In the genomic region with DNA sequence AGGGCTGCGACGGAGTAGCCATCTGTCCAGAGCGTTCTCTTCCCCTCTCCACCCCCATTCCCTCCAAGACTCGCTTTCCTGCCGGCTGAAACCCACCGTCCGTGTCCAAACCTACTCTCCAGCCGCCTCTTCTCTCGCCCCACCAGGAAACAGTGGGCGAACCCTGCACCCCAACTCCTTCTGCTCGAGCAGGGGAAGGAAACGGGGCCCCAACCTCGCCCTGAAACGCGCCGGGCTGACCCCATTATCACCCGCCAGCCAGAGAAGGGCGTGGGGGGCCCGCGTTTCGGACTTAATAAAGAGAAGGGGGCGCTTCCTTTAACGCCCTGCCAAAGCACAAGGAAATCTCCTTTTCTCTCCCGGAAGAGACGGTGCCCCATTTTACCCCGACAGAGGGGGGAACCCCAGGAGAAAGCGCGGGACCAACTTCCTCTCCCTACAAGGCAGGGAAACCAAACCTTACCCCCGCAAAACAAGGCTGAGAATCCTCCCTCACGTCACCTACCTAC, we compare ENCODE assay signal across 8 cellular contexts. TPM values are rescaled to one million over a fixed set of nuclear protein-coding genes. Genes with fewer than 3 reads are reported as not detected.
DNase-seq lines count a peak whose midpoint lies in the region; ATAC-seq and TF ChIP-seq lines count a peak whose summit lies in the region.

No MANE protein-coding gene starts in this region.

- in situ Hi-C loops in gastrocnemius medialis (cut with MboI; ENCODE audit: low sequenced_read_pairs in 4 of 4) = loop anchor here in 1 of 4 donors (10.0 kb wide), 1 partner anchor 256 kb away; the partner anchor contains the start of gene AP2S1

- H3K4me1 ChIP-seq in DOHH2 (ENCODE audit: control insufficient read depth, low read length) (peaks cover 49% of the 10 kb centered on the region), heart right ventricle (peaks cover 5 to 58% (median 49%) of the 10 kb centered on the region in 9 donors), gastrocnemius medialis (peaks cover 48 to 49% of the 10 kb centered on the region in 2 donors)

- TF ChIP-seq CTCF in DOHH2 (IDR thresholded peaks at IDR 0.05; ENCODE audit: low read depth, low read length, poor library complexity, severe bottlenecking) (no peak), heart right ventricle (IDR thresholded peaks at IDR 0.05) (no peak), gastrocnemius medialis (IDR thresholded peaks at IDR 0.05 in 4 of 5, conservative IDR thresholded peaks at IDR 0.05 in 1 of 5) (no peak)

- WGBS in heart right ventricle, 2 donors = 0 to 1% methylated on average over 30 of the region's 30 CpGs

- H3K4me3 ChIP-seq in DOHH2 (ENCODE audit: low read length) = peak overlapping the region; percentile 80
- H3K4me3 ChIP-seq in heart right ventricle = peak overlapping the region; percentile 77 to 97 (median 82)
- H3K4me3 ChIP-seq in gastrocnemius medialis = peak overlapping the region; percentile 87 to 100 (median 98)

- H3K27me3 ChIP-seq in DOHH2 (ENCODE audit: control insufficient read depth, low read length) (no peaks in the 10 kb centered on the region), heart right ventricle (no peaks in the 10 kb centered on the region), gastrocnemius medialis (no peaks in the 10 kb centered on the region)

- no peaks in the 10 kb centered on the region for H3K9me3 ChIP-seq in DOHH2 (ENCODE audit: control insufficient read depth, insufficient read depth, low read length)
- H3K9me3 ChIP-seq in heart right ventricle = no peaks in the 10 kb centered on the region
- H3K9me3 ChIP-seq in gastrocnemius medialis = no peaks in the 10 kb centered on the region

- peak overlapping the region; percentile 86 for H3K27ac ChIP-seq in DOHH2 (ENCODE audit: low read depth, low read length)
- peak overlapping the region; percentile 99 to 100 (median 100) for H3K27ac ChIP-seq in heart right ventricle
- peak overlapping the region; percentile 96 to 100 (median 99) for H3K27ac ChIP-seq in gastrocnemius medialis

- ATAC-seq in heart right ventricle (no peak), gastrocnemius medialis (no peak), HG02973 (IDR thresholded peaks at IDR 0.05; ENCODE audit: unreplicated experiment) (no peak), GM19452 (IDR thresholded peaks at IDR 0.05; ENCODE audit: unreplicated experiment) (no peak)

- H3K4me2 ChIP-seq in DOHH2 (ENCODE audit: low read length) = peak overlapping the region; percentile 96

- intact Hi-C loops in heart right ventricle (cut with DNase I) (loop anchor here in 6 of 10 donors (5.0 to 10.0 kb wide), 4 partner anchors 64 to 259 kb away; partner anchors contain the start of genes AP2S1 (in 5 of the 6) and TMEM160 (in 1 of the 6)), gastrocnemius medialis (cut with DNase I; ENCODE audit: low total_unique reads) (loop anchor here (5.0 kb wide), 2 partner anchors 1524 to 1961 kb away; partner anchors contain the start of gene KCNA7)

- peaks cover 42% of the 10 kb centered on the region for H3F3A ChIP-seq in DOHH2 (ENCODE audit: control insufficient read depth, insufficient read depth)

- H3K36me3 ChIP-seq in DOHH2 (ENCODE audit: control insufficient read depth, low read length) (peaks cover 62% of the 10 kb centered on the region), heart right ventricle (peaks cover 0 to 11% (median 0%) of the 10 kb centered on the region in 9 donors), gastrocnemius medialis (no peaks in the 10 kb centered on the region)

- H4K20me1 ChIP-seq in DOHH2 (ENCODE audit: control insufficient read depth, insufficient read depth, low read depth, low read length) = peaks cover 3% of the 10 kb centered on the region; the same call in 1 of the 2 replicates

- no peak for TF ChIP-seq POLR2A in gastrocnemius medialis (IDR thresholded peaks at IDR 0.05)

- DNase-seq in NOMO-1 treated with DMSO at 0.1 percent for 48 hours (lab: John Stamatoyannopoulos, UW; ENCODE audit: unreplicated experiment) = peak; percentile 42
- DNase-seq in activated naive CD4-positive, alpha-beta T cell treated with Interleukin-2 at 50 U/mL for 16 hours = peak; percentile 58
- DNase-seq in heart right ventricle = peak; percentile 29 to 34
- DNase-seq in gastrocnemius medialis = no peak
- DNase-seq in hepatic stellate cell (ENCODE audit: low spot score) = no peak

- H3K79me2 ChIP-seq in DOHH2 (ENCODE audit: control insufficient read depth, low read length) = peaks cover 67% of the 10 kb centered on the region

- H3K9me2 ChIP-seq in DOHH2 (replicated peaks; ENCODE audit: control insufficient read depth, low read length) = no peaks in the 10 kb centered on the region

RNA-seq across cellular contexts. Expression of gene ZC3H4, which starts 2.4 kb away (rescaled TPM):
- 10 to 100 TPM; 19.5 to 32.8 (median 26.1) TPM for total RNA-seq in heart right ventricle
- polyA plus RNA-seq in heart right ventricle = 10 to 100 TPM in 1 of 2 donors, 1 to 10 TPM in 1; 4.5 to 13.8 TPM
- total RNA-seq in gastrocnemius medialis = 10 to 100 TPM; 16.2 to 31.7 (median 22.8) TPM

RNA-seq across cellular contexts. Expression of gene SAE1, which starts 19.5 kb away (rescaled TPM):
- total RNA-seq in heart right ventricle (10 to 100 TPM; 32.5 to 53.3 (median 45.5) TPM), gastrocnemius medialis (10 to 100 TPM; 29.7 to 74.6 (median 46.4) TPM)
- polyA plus RNA-seq in heart right ventricle = 10 to 100 TPM; 11.9 to 60.2 TPM

Comparison
In these comparisons a context has a peak if more than half of its experiments do, and no peak if none do; other contexts are left out.
1. DNase-seq: peak in NOMO-1 treated with DMSO at 0.1 percent for 48 hours (single experiment), activated naive CD4-positive, alpha-beta T cell treated with Interleukin-2 at 50 U/mL for 16 hours (single experiment) and heart right ventricle (2 of 2); none in gastrocnemius medialis (0 of 2) and hepatic stellate cell (single experiment).
2. Peak in every context shown above with its lines, with median percentiles within 50 percentile points of each other: H3K27ac ChIP-seq and H3K4me3 ChIP-seq.